ENCODE assay signal across 12 cellular contexts in the genomic region with DNA sequence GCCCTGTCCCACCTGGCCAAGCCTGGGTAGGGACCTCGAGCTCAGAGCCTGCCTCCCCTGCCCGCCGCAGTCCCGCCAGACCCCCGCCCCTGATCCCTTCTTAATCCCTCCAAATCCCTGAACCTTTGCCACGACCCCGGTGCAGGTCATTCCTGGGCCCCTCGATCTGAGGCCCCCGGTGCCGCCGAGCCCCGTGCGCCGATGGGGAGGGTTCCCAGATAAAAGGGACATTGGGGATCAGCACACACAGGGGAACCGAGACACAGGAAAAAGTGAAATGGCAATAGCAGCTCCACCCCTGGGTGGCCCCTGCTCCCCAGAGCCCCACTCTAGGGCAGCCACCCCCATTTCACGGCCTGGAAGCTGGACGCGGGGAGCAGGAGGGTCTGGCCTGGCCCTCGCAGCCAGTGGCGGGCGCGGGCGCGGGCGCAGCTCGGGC. TPM values are rescaled to one million over a fixed set of nuclear protein-coding genes. Genes with fewer than 3 reads are reported as not detected.
DNase-seq lines count a peak whose midpoint lies in the region; ATAC-seq and TF ChIP-seq lines count a peak whose summit lies in the region.
"Had no signal": no experiment of that assay in that cellular context is flagged by ENCODE, and none has a peak within 500 bp of the region (broad histone marks: within the 10 kb centered on the region; RNA-seq: fewer than 3 reads in every experiment).

No MANE protein-coding gene starts in this region.

- dilution Hi-C loops in IMR-90 (cut with HindIII; ENCODE audit: low sequenced_read_pairs, unreplicated experiment): no loop called here

- DNase-seq in AG04450 (ENCODE audit: low read depth, low spot score): no peak
- DNase-seq in IMR-90: no peak
- no peak for DNase-seq in breast epithelium (ENCODE audit: low spot score in 2 of 2)
- DNase-seq in neural crest cell (ENCODE audit: low read depth, low spot score): no peak
- DNase-seq in foreskin melanocyte: no peak
- no peak for DNase-seq in NCI-H146 (lab: John Stamatoyannopoulos, UW)
- DNase-seq in stimulated activated CD4-positive, alpha-beta T cell treated with anti-CD3 and anti-CD28 coated beads, Interleukin-4, amount 100 ng/mL, for 24 hours: no peak
- no peak for DNase-seq in endothelial cell (ENCODE audit: low spot score)
- DNase-seq: cortex of kidney had no signal

- peak overlapping the region; percentile 44 for H2AK9ac ChIP-seq in IMR-90 (replicated peaks; ENCODE audit: low read depth, low read length, poor library complexity)

- H3K4me1 Mint-ChIP-seq in neural crest cell (peaks cover 13% of the 10 kb centered on the region), endothelial cell (ENCODE audit: unreplicated experiment) (peaks cover 2% of the 10 kb centered on the region)

- H2BK120ac ChIP-seq in IMR-90 (ENCODE audit: low read depth, low read length): no peak overlapping the region

- TF ChIP-seq POLR2A in IMR-90 (IDR thresholded peaks at IDR 0.05; ENCODE audit: low read depth, low read length) (no peak), breast epithelium (IDR thresholded peaks at IDR 0.05) (no peak)

- no peak overlapping the region for H3K23ac ChIP-seq in IMR-90 (ENCODE audit: low read depth, low read length)

- H3K4ac ChIP-seq in IMR-90 (ENCODE audit: low read depth, low read length): no peak overlapping the region

- H3K4me2 ChIP-seq in IMR-90 (ENCODE audit: low read depth, low read length): peak overlapping the region; percentile 54; the same call in 1 of the 2 replicates

- no peak overlapping the region for H2BK20ac ChIP-seq in IMR-90 (ENCODE audit: low read depth, low read length)

- H3K36me3 ChIP-seq in IMR-90 (ENCODE audit: control insufficient read depth, insufficient read depth, low read length) (no peaks in the 10 kb centered on the region), breast epithelium (no peaks in the 10 kb centered on the region)

- H3K9me3 Mint-ChIP-seq in neural crest cell: no peaks in the 10 kb centered on the region
- no peaks in the 10 kb centered on the region for H3K9me3 Mint-ChIP-seq in endothelial cell (ENCODE audit: unreplicated experiment)
- H3K9me3 Mint-ChIP-seq: activated T-helper 1 cell treated with anti-CD3 and anti-CD28 coated beads, Interleukin-12 subunit alpha, Interleukin-12 subunit beta, Interleukin-2, Interleukin-4 antibody, amounts not matched to agents 30 ng/mL and 10 ng/mL and 1 ng/mL, durations not matched to agents 14 hours and 24 hours and 36 hours had no signal

- H4K20me1 ChIP-seq in IMR-90 (ENCODE audit: insufficient read depth, low read length): peaks cover 30% of the 10 kb centered on the region; the same call in 1 of the 2 replicates

- CTCF ChIA-PET in AG04450 (lab: Charles Lee): interaction anchor here (0.7 to 1.2 kb wide), 4 partner anchors 39 to 267 kb away, joined by 3 read pairs; no protein-coding TSS in a partner anchor
- CTCF ChIA-PET in IMR-90 (lab: Yijun Ruan, JAX): interaction anchor here (0.6 kb wide), 1 partner anchor 345 kb away, joined by 3 read pairs; no protein-coding TSS in a partner anchor

- POLR2A ChIA-PET in AG04450 (lab: Yijun Ruan, JAX): no interaction called here
- POLR2A ChIA-PET in IMR-90 (lab: Charles Lee; ENCODE audit: unreplicated experiment): no interaction called here

- in situ Hi-C loops in IMR-90 (cut with MboI; ENCODE audit: low sequenced_read_pairs): no loop called here

- intact Hi-C loops in IMR-90 (cut with micrococcal nuclease): no loop called here
- intact Hi-C loops in breast epithelium (cut with DNase I; ENCODE audit: low total_unique reads): no loop called here

- no peak overlapping the region for H4K5ac ChIP-seq in IMR-90 (ENCODE audit: low read depth, low read length)

- TF ChIP-seq CTCF in AG04450 (IDR thresholded peaks at IDR 0.05; ENCODE audit: low read depth, low read length) (no peak), IMR-90 (conservative IDR thresholded peaks at IDR 0.05; ENCODE audit: low read depth, low read length) (no peak), breast epithelium (IDR thresholded peaks at IDR 0.05) (no peak), neural crest cell (conservative IDR thresholded peaks at IDR 0.05) (no peak), endothelial cell (IDR thresholded peaks at IDR 0.05; ENCODE audit: unreplicated experiment) (no peak)

- H3K9me3 ChIP-seq in AG04450 (ENCODE audit: control insufficient read depth, insufficient read depth, low read length) (no peaks in the 10 kb centered on the region; the same call in 1 of the 2 replicates), IMR-90 (ENCODE audit: control insufficient read depth, insufficient read depth, low read length) (no peaks in the 10 kb centered on the region), breast epithelium (no peaks in the 10 kb centered on the region)

- H3K4me3 Mint-ChIP-seq in neural crest cell: peak overlapping the region; percentile 72
- no peak overlapping the region for H3K4me3 Mint-ChIP-seq in endothelial cell (ENCODE audit: unreplicated experiment)

- peaks cover 17% of the 10 kb centered on the region for H3K9me1 ChIP-seq in IMR-90 (ENCODE audit: insufficient read depth, low read length)

- BruUV-seq in IMR-90 (replicated peaks; lab: Mats Ljungman, UMichigan): no TSS peak

- H3K18ac ChIP-seq in IMR-90 (ENCODE audit: low read depth, low read length): no peak overlapping the region

- H2AFZ ChIP-seq in IMR-90 (replicated peaks; ENCODE audit: low read length, poor library complexity): peak overlapping the region; percentile 96

- no peak overlapping the region for H2BK5ac ChIP-seq in IMR-90 (ENCODE audit: low read depth, low read length, poor library complexity, severe bottlenecking)

- no peak overlapping the region for H4K8ac ChIP-seq in IMR-90 (ENCODE audit: low read depth in 2 of 2, low read length in 2 of 2)

- H4K91ac ChIP-seq in IMR-90 (ENCODE audit: insufficient read depth, low read depth, low read length): no peak overlapping the region

- H3K4me3 ChIP-seq in AG04450 (ENCODE audit: low read depth, low read length): peak overlapping the region; percentile 5
- no peak overlapping the region for H3K4me3 ChIP-seq in IMR-90 (ENCODE audit: insufficient read depth, low read depth, low read length)
- H3K4me3 ChIP-seq in breast epithelium: peak overlapping the region; percentile 38 to 78 (median 55)

- H3K9ac ChIP-seq in IMR-90 (ENCODE audit: low read depth, low read length): no peak overlapping the region

- H3K27me3 Mint-ChIP-seq in neural crest cell (ENCODE audit: low read depth) (peaks cover 45% of the 10 kb centered on the region), endothelial cell (ENCODE audit: unreplicated experiment) (peaks cover 21% of the 10 kb centered on the region)

- H3K27ac ChIP-seq in AG04450 (ENCODE audit: low read depth, low read length): no peak overlapping the region
- no peak overlapping the region for H3K27ac ChIP-seq in IMR-90 (ENCODE audit: insufficient read depth, low read length)
- no peak overlapping the region for H3K27ac ChIP-seq in breast epithelium

- WGBS in IMR-90 (ENCODE audit: extremely low coverage in 2 of 2, insufficient read length in 1 of 2), 2 experiments: 0% methylated on average over 11 of the region's 26 CpGs; no CpG with 5 or more reads in 1 of the 2 experiments

- no peak for ATAC-seq in IMR-90 (ENCODE audit: low read depth)

- no peak overlapping the region; the same call in 1 of the 2 replicates for H2AK5ac ChIP-seq in IMR-90 (ENCODE audit: low read depth, low read length)

- H3K56ac ChIP-seq in IMR-90 (ENCODE audit: extremely low read depth, insufficient read depth, low read length): no peak overlapping the region

- H3K36me3 Mint-ChIP-seq in neural crest cell (ENCODE audit: low read depth) (peaks cover 2% of the 10 kb centered on the region), endothelial cell (ENCODE audit: low read depth, unreplicated experiment) (no peaks in the 10 kb centered on the region)

- H3K14ac ChIP-seq in IMR-90 (replicated peaks; ENCODE audit: low read depth, low read length): no peak overlapping the region

- no peak overlapping the region for H2BK15ac ChIP-seq in IMR-90 (ENCODE audit: low read depth, low read length)

- peaks cover 31% of the 10 kb centered on the region for H3K27me3 ChIP-seq in AG04450 (ENCODE audit: control insufficient read depth, insufficient read depth, low read length)
- peaks cover 53% of the 10 kb centered on the region for H3K27me3 ChIP-seq in IMR-90 (ENCODE audit: control insufficient read depth, insufficient read depth, low read length)
- H3K27me3 ChIP-seq in breast epithelium: peaks cover 4 to 37% of the 10 kb centered on the region in 2 donors

- H3K27ac Mint-ChIP-seq in neural crest cell (ENCODE audit: unreplicated experiment) (no peak overlapping the region), endothelial cell (ENCODE audit: unreplicated experiment) (no peak overlapping the region)
- H3K27ac Mint-ChIP-seq: activated T-helper 1 cell treated with anti-CD3 and anti-CD28 coated beads, Interleukin-12 subunit alpha, Interleukin-12 subunit beta, Interleukin-2, Interleukin-4 antibody, amounts not matched to agents 30 ng/mL and 10 ng/mL and 1 ng/mL, durations not matched to agents 14 hours and 24 hours and 36 hours had no signal

- H3K4me1 ChIP-seq in IMR-90 (ENCODE audit: control insufficient read depth, insufficient read depth, low read length): peaks cover 2% of the 10 kb centered on the region
- H3K4me1 ChIP-seq in breast epithelium: peaks cover 11 to 16% of the 10 kb centered on the region in 2 donors

- H3K79me1 ChIP-seq in IMR-90 (ENCODE audit: low read depth in 1 of 2, low read length in 2 of 2): no peaks in the 10 kb centered on the region

- no peak for TF ChIP-seq RAD21 in IMR-90 (IDR thresholded peaks at IDR 0.05; ENCODE audit: low read length)

TF ChIP-seq in IMR-90, 13 proteins besides CTCF, POLR2A, EP300 and RAD21 (continues in another document):
- TF ChIP-seq CHD1 (IDR thresholded peaks at IDR 0.05; ENCODE audit: low read depth, low read length) (no peak), FOS (IDR thresholded peaks at IDR 0.05; ENCODE audit: low read depth, low read length) (no peak), RFX5 (IDR thresholded peaks at IDR 0.05; ENCODE audit: low read depth, low read length) (no peak), MAFK (IDR thresholded peaks at IDR 0.05; ENCODE audit: low read depth, low read length) (no peak)

RNA-seq across cellular contexts. Expression of gene WNT7B, which starts 1.3 kb away (rescaled TPM):
- polyA plus RNA-seq in AG04450 (2011; rRNA removed) (0.56 and 0.71 TPM in 2 replicates), IMR-90 (2012; rRNA removed) (0.15 and 0.16 TPM in 2 replicates)
- 0.37 and 0.43 TPM in 2 replicates for polyA minus RNA-seq in AG04450 (2011; rRNA and poly(A)+ RNA removed)
- total RNA-seq in IMR-90 (2012; rRNA removed) (under 0.01 TPM in 2 replicates), breast epithelium (1 to 10 TPM in 2 of 3 donors, not detected in 1; 2.2 to 2.9 TPM), neural crest cell (12.6 and 14.2 TPM in 2 replicates), endothelial cell (ENCODE audit: unreplicated experiment) (not detected)
- polyA plus RNA-seq in IMR-90 (2012; cell fraction: cytosol; rRNA removed): 0.21 and 0.23 TPM in 2 replicates
- 0.10 and 0.15 TPM in 2 replicates for polyA plus RNA-seq in IMR-90 (2012; cell fraction: nucleus; rRNA removed; ENCODE audit: low replicate concordance)
- total RNA-seq: activated T-helper 1 cell treated with anti-CD3 and anti-CD28 coated beads, Interleukin-12 subunit alpha, Interleukin-12 subunit beta, Interleukin-2, Interleukin-4 antibody, amounts not matched to agents 30 ng/mL and 10 ng/mL and 1 ng/mL, durations not matched to agents 14 hours and 24 hours and 36 hours; NCI-H460; skeletal muscle tissue had no signal
